Comparison of ENCODE assay signal across 8 cellular contexts in the genomic region with DNA sequence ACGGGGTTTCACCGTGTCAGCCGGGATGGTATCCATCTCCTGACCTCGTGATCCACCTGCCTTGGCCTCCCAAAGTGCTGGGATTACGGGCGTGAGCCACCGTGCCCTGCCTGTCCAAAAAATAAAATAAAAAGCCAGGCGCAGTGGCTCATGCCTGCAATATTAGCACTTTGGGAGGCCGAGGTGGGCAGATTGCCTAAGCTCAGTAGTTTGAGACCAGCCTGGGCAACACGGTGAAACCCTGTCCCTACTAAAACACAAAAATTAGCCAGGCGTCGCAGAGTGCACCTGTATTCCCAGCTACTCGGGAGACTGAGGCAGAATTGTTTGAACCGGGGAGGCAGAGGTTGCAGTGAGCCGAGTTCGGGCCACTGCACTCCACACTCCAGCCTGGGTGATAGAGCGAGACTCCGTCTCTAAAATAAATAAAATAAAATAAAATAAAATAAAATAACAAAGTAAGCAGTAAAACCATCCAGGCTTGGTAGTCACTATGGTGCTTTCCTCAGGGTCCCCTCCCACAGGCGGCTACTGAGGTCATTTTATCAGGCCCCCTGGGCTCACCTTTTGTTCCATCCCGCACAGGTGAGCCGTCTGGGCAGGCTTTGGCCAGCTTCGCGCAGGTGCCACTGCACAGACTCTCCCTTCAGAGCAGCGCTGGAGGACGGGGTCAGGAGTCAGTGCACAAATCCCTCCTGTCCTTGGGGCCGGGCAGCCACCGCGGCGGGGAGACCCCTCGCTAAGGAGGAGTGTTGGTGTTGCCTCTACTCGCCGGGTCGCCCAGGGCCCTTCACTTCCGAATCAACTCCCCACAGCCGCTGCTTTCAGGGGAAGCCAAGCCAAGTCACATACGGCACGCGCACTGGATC. TPM values are rescaled to one million over a fixed set of nuclear protein-coding genes. Genes with fewer than 3 reads are reported as not detected.
DNase-seq lines count a peak whose midpoint lies in the region; ATAC-seq and TF ChIP-seq lines count a peak whose summit lies in the region.
"Not testable (repeated sequence)": the region's sequence is repeated elsewhere in the genome, so short reads cannot be mapped to it uniquely, and the experiment has no call there.

No MANE protein-coding gene starts in this region.

- 87 to 96% methylated on average over 13 to 14 of the region's 38 CpGs for WGBS in mesodermal cell (ENCODE audit: insufficient coverage in 2 of 2), 2 experiments

- not testable (repeated sequence) for TF ChIP-seq CTCF in Caco-2 (IDR thresholded peaks at IDR 0.05; ENCODE audit: insufficient read depth in 1 of 2, low read depth in 1 of 2, low read length in 1 of 2, severe bottlenecking in 1 of 2, unreplicated experiment in 1 of 2)

- not testable (repeated sequence) for H3K36me3 ChIP-seq in Caco-2 (ENCODE audit: control insufficient read depth, insufficient read depth, low read length); HUES6 (ENCODE audit: control insufficient read depth, insufficient read depth, low read length); duodenal mucosa (ENCODE audit: control insufficient read depth in 1 of 2, insufficient read depth in 2 of 2, low read length in 2 of 2); mesodermal cell (ENCODE audit: control insufficient read depth, insufficient read depth, low read length)

- H3K4me3 ChIP-seq in Caco-2 (ENCODE audit: low read depth, low read length) (peak overlapping the region; percentile 29), HUES6 (ENCODE audit: low read depth, low read length) (peak overlapping the region; percentile 44; the same call in 1 of the 2 replicates), duodenal mucosa (ENCODE audit: low read depth in 1 of 2, low read length in 2 of 2) (peak overlapping the region; percentile 40 to 67), mesodermal cell (ENCODE audit: extremely low read depth, insufficient read depth, low read length, poor library complexity, severe bottlenecking) (peak overlapping the region; percentile 25)

- not testable (repeated sequence) for H3K9me3 Mint-ChIP-seq in Caco-2 (ENCODE audit: unreplicated experiment); activated CD4-positive, alpha-beta memory T cell treated with anti-CD3 and anti-CD28 coated beads for 36 hours

- intact Hi-C loops in Caco-2 (cut with micrococcal nuclease; ENCODE audit: unreplicated experiment); activated CD4-positive, alpha-beta memory T cell treated with anti-CD3 and anti-CD28 coated beads for 36 hours (cut with micrococcal nuclease): not testable (repeated sequence)

- H3K27me3 ChIP-seq in Caco-2 (replicated peaks; ENCODE audit: control insufficient read depth, insufficient read depth, low read length); HUES6 (ENCODE audit: control insufficient read depth, insufficient read depth, low read length); duodenal mucosa (ENCODE audit: control insufficient read depth in 1 of 2, insufficient read depth in 2 of 2, low read length in 2 of 2): not testable (repeated sequence)

- not testable (repeated sequence) for BruUV-seq in Caco-2 (replicated peaks; lab: Mats Ljungman, UMichigan)

- not testable (repeated sequence) for H3K9me3 ChIP-seq in Caco-2; HUES6 (ENCODE audit: control insufficient read depth, insufficient read depth, low read depth, low read length); duodenal mucosa (ENCODE audit: control insufficient read depth in 1 of 2, low read length in 2 of 2); mesodermal cell (ENCODE audit: control insufficient read depth, low read length)

- CTCF ChIA-PET in Caco-2 (lab: Charles Lee), result not testable (repeated sequence)
- CTCF ChIA-PET in activated CD4-positive, alpha-beta memory T cell treated with anti-CD3 and anti-CD28 coated beads for 36 hours (lab: Charles Lee), result interaction anchor here (0.6 to 1.0 kb wide), 2 partner anchors 11 to 34 kb away, joined by 3 read pairs; partner anchors contain the start of gene HNRNPH1

- peak in 1 of 2 experiments; percentile 17 for DNase-seq in Caco-2
- not testable (repeated sequence) for DNase-seq in activated CD4-positive, alpha-beta memory T cell treated with anti-CD3 and anti-CD28 coated beads for 36 hours; stimulated activated naive CD8-positive, alpha-beta T cell treated with anti-CD3 and anti-CD28 coated beads, Interleukin-15, Interleukin-2, amounts not matched to agents 100 U/mL and 50 U/mL, for 24 hours

- not testable (repeated sequence) for H3K4me1 Mint-ChIP-seq in Caco-2 (ENCODE audit: low read depth, unreplicated experiment); activated CD4-positive, alpha-beta memory T cell treated with anti-CD3 and anti-CD28 coated beads for 36 hours (ENCODE audit: low read depth)

- POLR2A ChIA-PET in Caco-2 (lab: Charles Lee), result interaction anchor here (1.3 kb wide), 1 partner anchor 10 kb away, joined by 6 read pairs; the partner anchor contains the start of gene HNRNPH1
- POLR2A ChIA-PET in activated CD4-positive, alpha-beta memory T cell treated with anti-CD3 and anti-CD28 coated beads for 36 hours (lab: Charles Lee), result not testable (repeated sequence)

- H3K36me3 Mint-ChIP-seq in Caco-2 (ENCODE audit: insufficient read depth, unreplicated experiment); activated CD4-positive, alpha-beta memory T cell treated with anti-CD3 and anti-CD28 coated beads for 36 hours: not testable (repeated sequence)

- H3K4me1 ChIP-seq in Caco-2; HUES6 (ENCODE audit: control insufficient read depth, insufficient read depth, low read length); duodenal mucosa (ENCODE audit: control insufficient read depth in 1 of 2, insufficient read depth in 2 of 2, low read length in 2 of 2); mesodermal cell (ENCODE audit: control insufficient read depth, insufficient read depth, low read length, poor library complexity, severe bottlenecking): not testable (repeated sequence)

- peak; percentile 55 for ATAC-seq in GM19463 (IDR thresholded peaks at IDR 0.05; ENCODE audit: unreplicated experiment)
- peak; percentile 52 for ATAC-seq in HG02870 (IDR thresholded peaks at IDR 0.05; ENCODE audit: unreplicated experiment)
- ATAC-seq in stimulated activated naive CD8-positive, alpha-beta T cell treated with anti-CD3 and anti-CD28 coated beads, Interleukin-15, Interleukin-2, amounts not matched to agents 100 U/mL and 50 U/mL, for 24 hours, result peak; percentile 4

- not testable (repeated sequence) for H3K27ac ChIP-seq in HUES6 (ENCODE audit: low read depth, low read length); duodenal mucosa (ENCODE audit: low read depth, low read length); mesodermal cell (ENCODE audit: low read depth, low read length, severe bottlenecking)

- H3K27ac Mint-ChIP-seq in Caco-2 (ENCODE audit: unreplicated experiment); activated CD4-positive, alpha-beta memory T cell treated with anti-CD3 and anti-CD28 coated beads for 36 hours: not testable (repeated sequence)

- H3K4me3 Mint-ChIP-seq in Caco-2 (ENCODE audit: unreplicated experiment), result peak overlapping the region; percentile 49
- peak overlapping the region; percentile 57 for H3K4me3 Mint-ChIP-seq in activated CD4-positive, alpha-beta memory T cell treated with anti-CD3 and anti-CD28 coated beads for 36 hours

- not testable (repeated sequence) for H3K27me3 Mint-ChIP-seq in Caco-2 (ENCODE audit: insufficient read depth, unreplicated experiment); activated CD4-positive, alpha-beta memory T cell treated with anti-CD3 and anti-CD28 coated beads for 36 hours

- not testable (repeated sequence) for H3K9ac ChIP-seq in HUES6 (ENCODE audit: low read length); duodenal mucosa (ENCODE audit: low read depth in 1 of 2, low read length in 2 of 2)

RNA-seq across cellular contexts. Expression of gene HNRNPH1, which starts 10.3 kb away (rescaled TPM):
- 914 and 940 TPM in 2 replicates for total RNA-seq in Caco-2 (2022)
- 100 to 1,000 TPM; 604 to 611 TPM for total RNA-seq in activated CD4-positive, alpha-beta memory T cell treated with anti-CD3 and anti-CD28 coated beads for 36 hours
- polyA plus RNA-seq in mesodermal cell (2013, experiment 1 of 2), result 398 TPM
- polyA plus RNA-seq in mesodermal cell (2013, experiment 2 of 2), result 401 TPM

RNA-seq across cellular contexts. Expression of gene CBY3, which starts 47.1 kb away (rescaled TPM):
- total RNA-seq in Caco-2 (2022), result 0.68 and 1.3 TPM in 2 replicates
- total RNA-seq in activated CD4-positive, alpha-beta memory T cell treated with anti-CD3 and anti-CD28 coated beads for 36 hours, result under 1 TPM; 0.61 to 0.67 TPM
- not detected for polyA plus RNA-seq in mesodermal cell (2013, experiment 1 of 2)
- polyA plus RNA-seq in mesodermal cell (2013, experiment 2 of 2), result not detected

Comparison
In these comparisons a context has a peak if more than half of its experiments do, and no peak if none do; other contexts are left out.
1. ATAC-seq: peak in every context shown above with its lines; median percentile 55 in GM19463; 52 in HG02870; 4 in stimulated activated naive CD8-positive, alpha-beta T cell treated with anti-CD3 and anti-CD28 coated beads, Interleukin-15, Interleukin-2, amounts not matched to agents 100 U/mL and 50 U/mL, for 24 hours.